Comparison of ENCODE assay signal across 19 cellular contexts in genomic region chr10:590721-591120, GRCh38.
A peak's percentile ranks its signal among the peaks of the same experiment; 100 is the strongest.
DNase-seq lines count a peak whose midpoint lies in the region; ATAC-seq and TF ChIP-seq lines count a peak whose summit lies in the region.
"Had no signal": no experiment of that assay in that cellular context is flagged by ENCODE, and none has a peak within 500 bp of the region (broad histone marks: within the 10 kb centered on the region; RNA-seq: fewer than 3 reads in every experiment).

No MANE protein-coding gene starts in this region.

- H3K4me2 ChIP-seq in KMS-11 = peak overlapping the region; percentile 89; the same call in 1 of the 2 replicates

- H3K4me3 ChIP-seq in KMS-11 (IDR thresholded peaks at IDR 0.05; ENCODE audit: insufficient read depth, low read depth, low read length) (no peak overlapping the region), tibial artery (no peak overlapping the region), right lobe of liver (no peak overlapping the region)
- H3K4me3 ChIP-seq: GM23248, HAP-1, K562 had no signal

- no peak overlapping the region for H2AFZ ChIP-seq in KMS-11 (ENCODE audit: low read depth)
- H2AFZ ChIP-seq: GM23248 had no signal

- H3K9me3 ChIP-seq in tibial artery (no peaks in the 10 kb centered on the region), right lobe of liver (no peaks in the 10 kb centered on the region)
- H3K9me3 ChIP-seq: BE2C, HAP-1 had no signal

- DNase-seq in RPMI8226 (peak; percentile 45), nephron progenitor cell (no peak), tibial artery (peak; percentile 2 to 51), right lobe of liver (no peak)
- DNase-seq in NK-92 treated with Interleukin-12 subunit alpha and Interleukin-12 subunit beta, amount 100 ng/mL, for 24 hours (lab: John Stamatoyannopoulos, UW) = no peak
- DNase-seq in stimulated activated naive CD8-positive, alpha-beta T cell treated with anti-CD3 and anti-CD28 coated beads, Interleukin-15, amount 100 ng/mL, for 72 hours = no peak
- DNase-seq: ACHN; BE2C; CD4-positive, alpha-beta memory T cell; DMS153; DMS79; GF-D8; GM23248; IMR-90 had no signal

- no peak overlapping the region for H3K4me3 Mint-ChIP-seq in nephron progenitor cell
- H3K4me3 Mint-ChIP-seq in stimulated activated naive CD8-positive, alpha-beta T cell treated with anti-CD3 and anti-CD28 coated beads, Interleukin-15, amount 100 ng/mL, for 72 hours = no peak overlapping the region
- H3K4me3 Mint-ChIP-seq: CD14-positive monocyte; CD4-positive, alpha-beta memory T cell had no signal

- H3K9me3 Mint-ChIP-seq in nephron progenitor cell = no peaks in the 10 kb centered on the region
- H3K9me3 Mint-ChIP-seq in stimulated activated naive CD8-positive, alpha-beta T cell treated with anti-CD3 and anti-CD28 coated beads, Interleukin-15, amount 100 ng/mL, for 72 hours = no peaks in the 10 kb centered on the region
- H3K9me3 Mint-ChIP-seq: CD4-positive, alpha-beta memory T cell had no signal

- no peak overlapping the region for H3K9ac ChIP-seq in KMS-11
- H3K9ac ChIP-seq: GM23248 had no signal

- peaks cover 10% of the 10 kb centered on the region for H3K36me3 Mint-ChIP-seq in nephron progenitor cell (ENCODE audit: low read depth)
- H3K36me3 Mint-ChIP-seq: CD14-positive monocyte; CD4-positive, alpha-beta memory T cell had no signal

- peaks cover 3% of the 10 kb centered on the region for H3K27me3 Mint-ChIP-seq in nephron progenitor cell (ENCODE audit: low read depth, poor library complexity)
- peaks cover 29% of the 10 kb centered on the region for H3K27me3 Mint-ChIP-seq in stimulated activated naive CD8-positive, alpha-beta T cell treated with anti-CD3 and anti-CD28 coated beads, Interleukin-15, amount 100 ng/mL, for 72 hours

- TF ChIP-seq CTCF in KMS-11 (conservative IDR thresholded peaks at IDR 0.05; ENCODE audit: low read depth, low read length) (no peak), nephron progenitor cell (IDR thresholded peaks at IDR 0.05) (no peak), tibial artery (IDR thresholded peaks at IDR 0.05) (no peak), right lobe of liver (IDR thresholded peaks at IDR 0.05) (no peak)

- WGBS in right lobe of liver (ENCODE audit: insufficient coverage, low coverage, low lambda C conversion rate, missing lambda C conversion rate) = 89% methylated on average over 9 of the region's 10 CpGs

- ATAC-seq in right lobe of liver (no peak), HG02763 (IDR thresholded peaks at IDR 0.05; ENCODE audit: unreplicated experiment) (no peak)
- no peak for ATAC-seq in stimulated activated naive CD8-positive, alpha-beta T cell treated with anti-CD3 and anti-CD28 coated beads, Interleukin-15, amount 100 ng/mL, for 72 hours
- ATAC-seq: K562 had no signal

- H3K36me3 ChIP-seq in KMS-11 (ENCODE audit: insufficient read depth) (no peaks in the 10 kb centered on the region), tibial artery (no peaks in the 10 kb centered on the region), right lobe of liver (no peaks in the 10 kb centered on the region)
- H3K36me3 ChIP-seq: BE2C, HAP-1 had no signal

- H3K4me1 Mint-ChIP-seq in nephron progenitor cell = peaks cover 81% of the 10 kb centered on the region
- H3K4me1 Mint-ChIP-seq in stimulated activated naive CD8-positive, alpha-beta T cell treated with anti-CD3 and anti-CD28 coated beads, Interleukin-15, amount 100 ng/mL, for 72 hours = no peaks in the 10 kb centered on the region
- H3K4me1 Mint-ChIP-seq: CD14-positive monocyte; CD4-positive, alpha-beta memory T cell had no signal

- H3K27ac ChIP-seq in KMS-11 (no peak overlapping the region), tibial artery (no peak overlapping the region), right lobe of liver (no peak overlapping the region)
- H3K27ac ChIP-seq: GM23248 had no signal

- H3K27me3 ChIP-seq in KMS-11 (ENCODE audit: insufficient read depth, low read depth) = no peaks in the 10 kb centered on the region
- H3K27me3 ChIP-seq in tibial artery = no peaks in the 10 kb centered on the region
- no peaks in the 10 kb centered on the region for H3K27me3 ChIP-seq in right lobe of liver
- H3K27me3 ChIP-seq: BE2C had no signal

- H3K79me2 ChIP-seq in KMS-11 (ENCODE audit: insufficient read depth, low read depth) = peaks cover 60% of the 10 kb centered on the region; the same call in 1 of the 2 replicates

- H4K20me1 ChIP-seq in KMS-11 (ENCODE audit: insufficient read depth) = no peaks in the 10 kb centered on the region

- peaks cover 61% of the 10 kb centered on the region for H3K4me1 ChIP-seq in KMS-11 (ENCODE audit: low read depth, poor library complexity, severe bottlenecking)
- H3K4me1 ChIP-seq in tibial artery = peaks cover 0 to 25% (median 4%) of the 10 kb centered on the region in 4 donors
- H3K4me1 ChIP-seq in right lobe of liver = peaks cover 0 to 7% (median 3%) of the 10 kb centered on the region in 4 donors
- H3K4me1 ChIP-seq: HAP-1 had no signal

- intact Hi-C loops in tibial artery (cut with DNase I; ENCODE audit: low total_unique reads) = loop anchor here (10.0 kb wide), 1 partner anchor 94 kb away; the partner anchor contains the start of gene DIP2C
- intact Hi-C loops in right lobe of liver (cut with DNase I) = no loop called here

- no peak for TF ChIP-seq POLR2A in right lobe of liver (IDR thresholded peaks at IDR 0.05)

- peak overlapping the region; percentile 69 for H3K27ac Mint-ChIP-seq in nephron progenitor cell
- no peak overlapping the region for H3K27ac Mint-ChIP-seq in stimulated activated naive CD8-positive, alpha-beta T cell treated with anti-CD3 and anti-CD28 coated beads, Interleukin-15, amount 100 ng/mL, for 72 hours
- H3K27ac Mint-ChIP-seq: CD14-positive monocyte; CD4-positive, alpha-beta memory T cell had no signal

Comparison
In these comparisons a context has a peak if more than half of its experiments do, and no peak if none do; other contexts are left out.
1. DNase-seq: peak in RPMI8226 (single experiment) and tibial artery (2 of 2); none in nephron progenitor cell (single experiment), NK-92 treated with Interleukin-12 subunit alpha and Interleukin-12 subunit beta, amount 100 ng/mL, for 24 hours (single experiment), right lobe of liver (0 of 3) and stimulated activated naive CD8-positive, alpha-beta T cell treated with anti-CD3 and anti-CD28 coated beads, Interleukin-15, amount 100 ng/mL, for 72 hours (0 of 2).